Comparison of ENCODE assay signal across 9 cellular contexts in genomic region chr2:100821255-100821912, GRCh38. TPM values are rescaled to one million over a fixed set of nuclear protein-coding genes. Genes with fewer than 3 reads are reported as not detected.
DNase-seq lines count a peak whose midpoint lies in the region; ATAC-seq and TF ChIP-seq lines count a peak whose summit lies in the region.
"Had no signal": no experiment of that assay in that cellular context is flagged by ENCODE, and none has a peak within 500 bp of the region (broad histone marks: within the 10 kb centered on the region; RNA-seq: fewer than 3 reads in every experiment).

No MANE protein-coding gene starts in this region.

- H3K27ac Mint-ChIP-seq in stimulated activated effector memory CD8-positive, alpha-beta T cell treated with anti-CD3 and anti-CD28 coated beads, Interleukin-12 subunit alpha, Interleukin-12 subunit beta, amount 100 ng/mL, for 72 hours: no peak overlapping the region
- H3K27ac Mint-ChIP-seq in stimulated activated memory B cell treated with anti-CD40 and anti-IgM and Interleukin-4, amounts not matched to agents 10 μg/mL and 1 μg/mL and 100 μg/mL, for 72 hours: no peak overlapping the region

- H3K27ac ChIP-seq in ascending aorta: peak overlapping the region in 1 of 2 donors; percentile 54
- H3K27ac ChIP-seq: 22Rv1 had no signal

- intact Hi-C loops in ascending aorta (cut with DNase I): loop anchor here (2.0 kb wide), 2 partner anchors 103 to 137 kb away; no protein-coding TSS in a partner anchor

- DNase-seq in NCI-H748 (lab: John Stamatoyannopoulos, UW; ENCODE audit: unreplicated experiment) (peak; percentile 3), NCI-H748 treated with DMSO at 0.1 percent for 48 hours (lab: John Stamatoyannopoulos, UW) (no peak), ascending aorta (ENCODE audit: low spot score in 2 of 2) (no peak), globus pallidus (ENCODE audit: low spot score) (no peak), LoVo (ENCODE audit: low spot score) (no peak)
- no peak for DNase-seq in stimulated activated effector memory CD8-positive, alpha-beta T cell treated with anti-CD3 and anti-CD28 coated beads, Interleukin-12 subunit alpha, Interleukin-12 subunit beta, amount 100 ng/mL, for 72 hours (ENCODE audit: low spot score in 2 of 2)

- H3K4me3 Mint-ChIP-seq in stimulated activated effector memory CD8-positive, alpha-beta T cell treated with anti-CD3 and anti-CD28 coated beads, Interleukin-12 subunit alpha, Interleukin-12 subunit beta, amount 100 ng/mL, for 72 hours: peak overlapping the region; percentile 45
- no peak overlapping the region for H3K4me3 Mint-ChIP-seq in stimulated activated memory B cell treated with anti-CD40 and anti-IgM and Interleukin-4, amounts not matched to agents 10 μg/mL and 1 μg/mL and 100 μg/mL, for 72 hours

- H3K36me3 Mint-ChIP-seq in stimulated activated effector memory CD8-positive, alpha-beta T cell treated with anti-CD3 and anti-CD28 coated beads, Interleukin-12 subunit alpha, Interleukin-12 subunit beta, amount 100 ng/mL, for 72 hours: no peaks in the 10 kb centered on the region
- H3K36me3 Mint-ChIP-seq in stimulated activated memory B cell treated with anti-CD40 and anti-IgM and Interleukin-4, amounts not matched to agents 10 μg/mL and 1 μg/mL and 100 μg/mL, for 72 hours: no peaks in the 10 kb centered on the region

- H3K36me3 ChIP-seq in ascending aorta: no peaks in the 10 kb centered on the region

- peaks cover 0 to 3% of the 10 kb centered on the region in 2 donors for H3K4me1 ChIP-seq in ascending aorta

- no peaks in the 10 kb centered on the region for H3K9me3 Mint-ChIP-seq in stimulated activated effector memory CD8-positive, alpha-beta T cell treated with anti-CD3 and anti-CD28 coated beads, Interleukin-12 subunit alpha, Interleukin-12 subunit beta, amount 100 ng/mL, for 72 hours
- no peaks in the 10 kb centered on the region for H3K9me3 Mint-ChIP-seq in stimulated activated memory B cell treated with anti-CD40 and anti-IgM and Interleukin-4, amounts not matched to agents 10 μg/mL and 1 μg/mL and 100 μg/mL, for 72 hours

- H3K4me3 ChIP-seq in ascending aorta: peak overlapping the region; percentile 91 to 95
- peak overlapping the region; percentile 50 for H3K4me3 ChIP-seq in iPS-11a (ENCODE audit: low read depth, low read length)

- no peak for ATAC-seq in stimulated activated effector memory CD8-positive, alpha-beta T cell treated with anti-CD3 and anti-CD28 coated beads, Interleukin-12 subunit alpha, Interleukin-12 subunit beta, amount 100 ng/mL, for 72 hours
- no peak for ATAC-seq in stimulated activated memory B cell treated with anti-CD40 and anti-IgM and Interleukin-4, amounts not matched to agents 10 μg/mL and 1 μg/mL and 100 μg/mL, for 72 hours

- TF ChIP-seq CTCF in ascending aorta (IDR thresholded peaks at IDR 0.05): no peak

- H3K4me1 Mint-ChIP-seq in stimulated activated effector memory CD8-positive, alpha-beta T cell treated with anti-CD3 and anti-CD28 coated beads, Interleukin-12 subunit alpha, Interleukin-12 subunit beta, amount 100 ng/mL, for 72 hours: no peaks in the 10 kb centered on the region
- no peaks in the 10 kb centered on the region for H3K4me1 Mint-ChIP-seq in stimulated activated memory B cell treated with anti-CD40 and anti-IgM and Interleukin-4, amounts not matched to agents 10 μg/mL and 1 μg/mL and 100 μg/mL, for 72 hours

- peaks cover 66% of the 10 kb centered on the region for H3K27me3 Mint-ChIP-seq in stimulated activated memory B cell treated with anti-CD40 and anti-IgM and Interleukin-4, amounts not matched to agents 10 μg/mL and 1 μg/mL and 100 μg/mL, for 72 hours

- H3K27me3 ChIP-seq in ascending aorta: no peaks in the 10 kb centered on the region

- no peaks in the 10 kb centered on the region for H3K9me3 ChIP-seq in ascending aorta

RNA-seq across cellular contexts. Expression of gene NPAS2, which starts 1.4 kb away (rescaled TPM):
- 72.6 TPM for total RNA-seq in ascending aorta
